In genomic region chr12:77226398-77226797, GRCh38 we compare ENCODE assay signal across 27 cellular contexts.
"Had no signal": no experiment of that assay in that cellular context is flagged by ENCODE, and none has a peak within 500 bp of the region (broad histone marks: within the 10 kb centered on the region; RNA-seq: fewer than 3 reads in every experiment).

No MANE protein-coding gene starts in this region.

- H3K4me3 Mint-ChIP-seq: naive thymus-derived CD8-positive, alpha-beta T cell; natural killer cell treated with Interleukin-12 subunit alpha and Interleukin-12 subunit beta and Interleukin-15 and Interleukin-18, amount 100 ng/mL, for 72 hours; nephron progenitor cell; neural crest cell; stimulated activated effector memory CD8-positive, alpha-beta T cell treated with anti-CD3 and anti-CD28 coated beads, Interleukin-12 subunit alpha, Interleukin-12 subunit beta, amount 100 ng/mL, for 72 hours; stimulated activated naive B cell treated with anti-CD40 and anti-IgM and Interleukin-4, amounts not matched to agents 10 μg/mL and 1 μg/mL and 100 μg/mL, for 72 hours; stimulated activated naive CD8-positive, alpha-beta T cell treated with anti-CD3 and anti-CD28 coated beads, Interleukin-15, Interleukin-2, amounts not matched to agents 100 ng/mL and 50 ng/mL, for 24 hours; type B pancreatic cell had no signal

- H3K27me3 ChIP-seq: neutrophil, pancreas, right lobe of liver, sigmoid colon, stomach, thyroid gland, tibial nerve, vagina had no signal

- H3K9me3 ChIP-seq: neutrophil, pancreas, psoas muscle, right lobe of liver, sigmoid colon, stomach, thoracic aorta, thyroid gland, tibial nerve, vagina had no signal

- H3K9me3 Mint-ChIP-seq: nephron progenitor cell; stimulated activated effector memory CD8-positive, alpha-beta T cell treated with anti-CD3 and anti-CD28 coated beads, Interleukin-12 subunit alpha, Interleukin-12 subunit beta, amount 100 ng/mL, for 72 hours; stimulated activated naive B cell treated with anti-CD40 and anti-IgM and Interleukin-4, amounts not matched to agents 10 μg/mL and 1 μg/mL and 100 μg/mL, for 72 hours; stimulated activated naive CD8-positive, alpha-beta T cell treated with anti-CD3 and anti-CD28 coated beads, Interleukin-15, Interleukin-2, amounts not matched to agents 100 ng/mL and 50 ng/mL, for 24 hours had no signal

- H3K4me3 ChIP-seq: pancreas, psoas muscle, right lobe of liver, sigmoid colon, stomach, thoracic aorta, thyroid gland, tibial nerve, vagina had no signal

- H3K27ac ChIP-seq: neutrophil, pancreas, psoas muscle, right lobe of liver, sigmoid colon, stomach, thoracic aorta, thyroid gland, tibial nerve, vagina had no signal

- H3K27ac Mint-ChIP-seq: naive thymus-derived CD8-positive, alpha-beta T cell; natural killer cell treated with Interleukin-12 subunit alpha and Interleukin-12 subunit beta and Interleukin-15 and Interleukin-18, amount 100 ng/mL, for 72 hours; nephron progenitor cell; stimulated activated effector memory CD8-positive, alpha-beta T cell treated with anti-CD3 and anti-CD28 coated beads, Interleukin-12 subunit alpha, Interleukin-12 subunit beta, amount 100 ng/mL, for 72 hours; stimulated activated naive B cell treated with anti-CD40 and anti-IgM and Interleukin-4, amounts not matched to agents 10 μg/mL and 1 μg/mL and 100 μg/mL, for 72 hours; stimulated activated naive CD8-positive, alpha-beta T cell treated with anti-CD3 and anti-CD28 coated beads, Interleukin-15, Interleukin-2, amounts not matched to agents 100 ng/mL and 50 ng/mL, for 24 hours; type B pancreatic cell had no signal

- H3K4me1 ChIP-seq: pancreas, psoas muscle, right lobe of liver, sigmoid colon had no signal

- FAIRE-seq: pancreas, small intestine, urothelium cell line had no signal

- H3K36me3 ChIP-seq: neutrophil, pancreas, right lobe of liver, sigmoid colon, stomach, thoracic aorta, thyroid gland, tibial nerve, vagina had no signal

- DNase-seq: naive thymus-derived CD8-positive, alpha-beta T cell; nephron progenitor cell; nucleus accumbens; pancreas; psoas muscle; right cardiac atrium; right lobe of liver; sigmoid colon; small intestine; stimulated activated CD4-positive, alpha-beta T cell treated with anti-CD3 and anti-CD28 coated beads, Interleukin-15, amount 100 ng/mL, for 24 hours; stimulated activated CD4-positive, alpha-beta T cell treated with anti-CD3 and anti-CD28 coated beads, Interleukin-2, amount 100 ng/mL, for 24 hours; stimulated activated CD4-positive, alpha-beta T cell treated with anti-CD3 and anti-CD28 coated beads, Interleukin-2, amount 100 ng/mL, for 48 hours; stimulated activated CD4-positive, alpha-beta T cell treated with anti-CD3 and anti-CD28 coated beads, Interleukin-4, amount 100 ng/mL, for 24 hours; stimulated activated naive B cell treated with anti-CD40 and anti-IgM and Interleukin-4, amounts not matched to agents 10 μg/mL and 1 μg/mL and 100 μg/mL, for 72 hours; stimulated activated naive CD4-positive, alpha-beta T cell treated with Interleukin-2 at 50 U/mL for 16 hours; stomach; thyroid gland had no signal

- ATAC-seq: naive thymus-derived CD8-positive, alpha-beta T cell; natural killer cell treated with Interleukin-12 subunit alpha and Interleukin-12 subunit beta and Interleukin-15 and Interleukin-18, amount 100 ng/mL, for 72 hours; pancreas; psoas muscle; right cardiac atrium; right lobe of liver; stimulated activated effector memory CD8-positive, alpha-beta T cell treated with anti-CD3 and anti-CD28 coated beads, Interleukin-12 subunit alpha, Interleukin-12 subunit beta, amount 100 ng/mL, for 72 hours; stimulated activated naive B cell treated with anti-CD40 and anti-IgM and Interleukin-4, amounts not matched to agents 10 μg/mL and 1 μg/mL and 100 μg/mL, for 72 hours had no signal

- H3K36me3 Mint-ChIP-seq: naive thymus-derived CD8-positive, alpha-beta T cell; natural killer cell treated with Interleukin-12 subunit alpha and Interleukin-12 subunit beta and Interleukin-15 and Interleukin-18, amount 100 ng/mL, for 72 hours; stimulated activated effector memory CD8-positive, alpha-beta T cell treated with anti-CD3 and anti-CD28 coated beads, Interleukin-12 subunit alpha, Interleukin-12 subunit beta, amount 100 ng/mL, for 72 hours; stimulated activated naive B cell treated with anti-CD40 and anti-IgM and Interleukin-4, amounts not matched to agents 10 μg/mL and 1 μg/mL and 100 μg/mL, for 72 hours; type B pancreatic cell had no signal

- H3K27me3 Mint-ChIP-seq: natural killer cell treated with Interleukin-12 subunit alpha and Interleukin-12 subunit beta and Interleukin-15 and Interleukin-18, amount 100 ng/mL, for 72 hours; stimulated activated naive CD8-positive, alpha-beta T cell treated with anti-CD3 and anti-CD28 coated beads, Interleukin-15, Interleukin-2, amounts not matched to agents 100 ng/mL and 50 ng/mL, for 24 hours; type B pancreatic cell had no signal

- H3K4me1 Mint-ChIP-seq: naive thymus-derived CD8-positive, alpha-beta T cell; nephron progenitor cell; neural crest cell; stimulated activated effector memory CD8-positive, alpha-beta T cell treated with anti-CD3 and anti-CD28 coated beads, Interleukin-12 subunit alpha, Interleukin-12 subunit beta, amount 100 ng/mL, for 72 hours; stimulated activated naive B cell treated with anti-CD40 and anti-IgM and Interleukin-4, amounts not matched to agents 10 μg/mL and 1 μg/mL and 100 μg/mL, for 72 hours had no signal
